ENCODE assay signal across 8 cellular contexts in the genomic region with DNA sequence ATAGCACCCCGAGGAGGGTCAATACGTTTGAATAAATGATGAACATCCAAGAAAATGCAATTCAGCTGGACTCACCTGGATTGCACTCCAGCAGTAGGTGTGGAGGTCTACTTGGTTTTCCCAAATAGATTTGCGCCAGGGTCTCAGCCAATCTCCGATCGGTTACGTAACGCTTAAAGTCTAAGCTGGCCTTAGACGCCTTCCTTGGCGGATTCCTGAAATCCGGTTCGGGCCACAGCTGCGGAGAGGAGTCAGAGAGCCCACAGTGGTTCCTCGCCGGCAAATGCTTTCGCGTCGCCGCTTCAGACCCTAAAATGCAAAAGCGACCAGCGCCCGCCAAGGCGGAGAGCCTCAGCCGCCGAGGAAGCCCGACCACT. TPM values are rescaled to one million over a fixed set of nuclear protein-coding genes. Genes with fewer than 3 reads are reported as not detected.
DNase-seq lines count a peak whose midpoint lies in the region; ATAC-seq and TF ChIP-seq lines count a peak whose summit lies in the region.

No MANE protein-coding gene starts in this region.

- peak overlapping the region; percentile 97 for H3K4me3 Mint-ChIP-seq in osteocyte (ENCODE audit: unreplicated experiment)

- peak overlapping the region; percentile 87 for H3K4me3 ChIP-seq in AG04450 (ENCODE audit: low read depth, low read length)
- peak overlapping the region; percentile 75 to 99 (median 88) for H3K4me3 ChIP-seq in Peyer's patch
- peak overlapping the region; percentile 75 to 99 (median 92) for H3K4me3 ChIP-seq in esophagus muscularis mucosa

- H3K27ac ChIP-seq in AG04450 (ENCODE audit: low read depth, low read length) = peak overlapping the region; percentile 93
- peak overlapping the region; percentile 69 to 98 (median 96) for H3K27ac ChIP-seq in Peyer's patch
- H3K27ac ChIP-seq in esophagus muscularis mucosa (replicated peaks in 1 of 4) = peak overlapping the region; percentile 91 to 100 (median 98)

- DNase-seq in AG04450 (ENCODE audit: low read depth, low spot score) = no peak
- DNase-seq in Peyer's patch = no peak
- no peak for DNase-seq in esophagus muscularis mucosa (ENCODE audit: extremely low spot score)
- DNase-seq in osteocyte (ENCODE audit: extremely low spot score, unreplicated experiment) = no peak
- DNase-seq in NCI-H2196 (lab: John Stamatoyannopoulos, UW; ENCODE audit: unreplicated experiment) = no peak
- DNase-seq in SK-N-DZ (ENCODE audit: low spot score) = no peak
- DNase-seq in stimulated activated CD4-positive, alpha-beta T cell treated with anti-CD3 and anti-CD28 coated beads, Interleukin-4, amount 100 ng/mL, for 24 hours = no peak

- peaks cover 43% of the 10 kb centered on the region for H3K4me1 Mint-ChIP-seq in osteocyte (ENCODE audit: unreplicated experiment)

- H3K36me3 Mint-ChIP-seq in osteocyte (ENCODE audit: unreplicated experiment) = peaks cover 2% of the 10 kb centered on the region

- CTCF ChIA-PET in AG04450 (lab: Charles Lee) = interaction anchor here (1.6 kb wide), 1 partner anchor 139 kb away, joined by 3 read pairs; no protein-coding TSS in a partner anchor

- H3K4me1 ChIP-seq in Peyer's patch (peaks cover 0 to 50% (median 9%) of the 10 kb centered on the region in 4 donors), esophagus muscularis mucosa (peaks cover 44 to 54% (median 52%) of the 10 kb centered on the region in 4 donors)

- TF ChIP-seq CTCF in AG04450 (IDR thresholded peaks at IDR 0.05; ENCODE audit: low read depth, low read length) (no peak), Peyer's patch (IDR thresholded peaks at IDR 0.05) (no peak), esophagus muscularis mucosa (IDR thresholded peaks at IDR 0.05) (no peak), osteocyte (IDR thresholded peaks at IDR 0.05) (no peak)

- TF ChIP-seq POLR2A in Peyer's patch (IDR thresholded peaks at IDR 0.05) (no peak), esophagus muscularis mucosa (IDR thresholded peaks at IDR 0.05; ENCODE audit: low read depth) (no peak)

- no peak for TF ChIP-seq EP300 in esophagus muscularis mucosa (IDR thresholded peaks at IDR 0.05)

- no peaks in the 10 kb centered on the region for H3K9me3 Mint-ChIP-seq in osteocyte (ENCODE audit: unreplicated experiment)

- ATAC-seq in GM21447 (IDR thresholded peaks at IDR 0.05; ENCODE audit: unreplicated experiment) = peak; percentile 0

- H3K9me3 ChIP-seq in AG04450 (ENCODE audit: control insufficient read depth, insufficient read depth, low read length) (peaks cover 4% of the 10 kb centered on the region; the same call in 1 of the 2 replicates), Peyer's patch (no peaks in the 10 kb centered on the region), esophagus muscularis mucosa (no peaks in the 10 kb centered on the region)

- WGBS in esophagus muscularis mucosa = under 1% methylated on average over 10 of the region's 25 CpGs

- intact Hi-C loops in esophagus muscularis mucosa (cut with DNase I) = loop anchor here (2.0 to 10.0 kb wide), 5 partner anchors 52 to 189 kb away; no protein-coding TSS in a partner anchor

- POLR2A ChIA-PET in AG04450 (lab: Yijun Ruan, JAX) = interaction anchor here (2.3 kb wide), 1 partner anchor 43 kb away, joined by 6 read pairs; no protein-coding TSS in a partner anchor

- peaks cover 0 to 15% (median 0%) of the 10 kb centered on the region in 3 donors for H3K36me3 ChIP-seq in Peyer's patch
- H3K36me3 ChIP-seq in esophagus muscularis mucosa = peaks cover 4 to 26% (median 10%) of the 10 kb centered on the region in 4 donors

- H3K27ac Mint-ChIP-seq in osteocyte (ENCODE audit: unreplicated experiment) = peak overlapping the region; percentile 96

- H3K27me3 ChIP-seq in AG04450 (ENCODE audit: control insufficient read depth, insufficient read depth, low read length) = no peaks in the 10 kb centered on the region
- H3K27me3 ChIP-seq in Peyer's patch = no peaks in the 10 kb centered on the region
- H3K27me3 ChIP-seq in esophagus muscularis mucosa = no peaks in the 10 kb centered on the region

- H3K27me3 Mint-ChIP-seq in osteocyte (ENCODE audit: unreplicated experiment) = no peaks in the 10 kb centered on the region

RNA-seq across cellular contexts. Expression of gene TFB2M, which starts 0.3 kb away (rescaled TPM):
- polyA plus RNA-seq in AG04450 (2011; rRNA removed) = 16.7 and 23.2 TPM in 2 replicates
- polyA minus RNA-seq in AG04450 (2011; rRNA and poly(A)+ RNA removed) = 5.7 and 6.9 TPM in 2 replicates
- 1 to 10 TPM; 5.6 to 8.4 (median 6.5) TPM for total RNA-seq in Peyer's patch
- total RNA-seq in esophagus muscularis mucosa = 10 to 100 TPM in 2 of 4 donors, 1 to 10 TPM in 2; 9.1 to 12.9 (median 11.4) TPM
- total RNA-seq in osteocyte = 11.5 and 12.5 TPM in 2 replicates
- polyA plus RNA-seq in SK-N-DZ (2014; cell fraction: cytosol; rRNA removed) = 22.9 and 24.7 TPM in 2 replicates
- polyA plus RNA-seq in SK-N-DZ (2014; cell fraction: nucleus; rRNA removed) = 16.9 and 17.9 TPM in 2 replicates

RNA-seq across cellular contexts. Expression of gene CNST, which starts 0.5 kb away (rescaled TPM):
- 20.5 and 21.5 TPM in 2 replicates for polyA plus RNA-seq in AG04450 (2011; rRNA removed)
- polyA minus RNA-seq in AG04450 (2011; rRNA and poly(A)+ RNA removed) = 31.4 and 49.5 TPM in 2 replicates
- 10 to 100 TPM; 62.0 to 75.7 (median 69.8) TPM for total RNA-seq in Peyer's patch
- 10 to 100 TPM; 55.4 to 74.7 (median 61.9) TPM for total RNA-seq in esophagus muscularis mucosa
- total RNA-seq in osteocyte = 26.8 and 32.9 TPM in 2 replicates
- 14.5 and 15.2 TPM in 2 replicates for polyA plus RNA-seq in SK-N-DZ (2014; cell fraction: cytosol; rRNA removed)
- 10.5 and 16.5 TPM in 2 replicates for polyA plus RNA-seq in SK-N-DZ (2014; cell fraction: nucleus; rRNA removed)

RNA-seq across cellular contexts. Expression of gene SMYD3, which starts 58.7 kb away (rescaled TPM):
- polyA plus RNA-seq in AG04450 (2011; rRNA removed) = 37.5 and 39.9 TPM in 2 replicates
- 37.0 and 40.4 TPM in 2 replicates for polyA minus RNA-seq in AG04450 (2011; rRNA and poly(A)+ RNA removed)
- total RNA-seq in Peyer's patch = 10 to 100 TPM; 19.8 to 55.3 (median 26.9) TPM
- total RNA-seq in esophagus muscularis mucosa = 10 to 100 TPM; 12.0 to 15.0 (median 13.2) TPM
- total RNA-seq in osteocyte = 22.3 and 22.8 TPM in 2 replicates
- 30.5 and 39.5 TPM in 2 replicates for polyA plus RNA-seq in SK-N-DZ (2014; cell fraction: cytosol; rRNA removed)
- polyA plus RNA-seq in SK-N-DZ (2014; cell fraction: nucleus; rRNA removed) = 17.7 and 22.1 TPM in 2 replicates
